ENCODE assay signal across 8 cellular contexts in genomic region chr17:1399679-1400512, GRCh38. TPM values are rescaled to one million over a fixed set of nuclear protein-coding genes. Genes with fewer than 3 reads are reported as not detected.
DNase-seq lines count a peak whose midpoint lies in the region; ATAC-seq and TF ChIP-seq lines count a peak whose summit lies in the region.

TSS of gene YWHAE (minus strand) at chr17:1400222. CDS start at chr17:1400110, 112 bp downstream.

- TF ChIP-seq POLR2A in GM15510 (IDR thresholded peaks at IDR 0.05; ENCODE audit: borderline replicate concordance, extremely low read depth, insufficient read length) (peak; percentile 95), uterus (IDR thresholded peaks at IDR 0.05) (peak; percentile 86 to 97)

- DNase-seq in NCI-H187 (lab: John Stamatoyannopoulos, UW): peak; percentile 85 to 88
- peak; percentile 91 to 98 (median 95) for DNase-seq in T-helper 2 cell
- DNase-seq in anterior cingulate cortex (lab: John Stamatoyannopoulos, UW): peak; percentile 78 to 97 (median 94)
- peak; percentile 97 for DNase-seq in right atrium auricular region (ENCODE audit: low spot score)
- peak; percentile 78 for DNase-seq in pulmonary artery endothelial cell (ENCODE audit: low read depth, low spot score)
- peak; percentile 97 to 99 for DNase-seq in uterus

- peak; percentile 85 for ATAC-seq in HG02938 (IDR thresholded peaks at IDR 0.05; ENCODE audit: unreplicated experiment)

- H3K9me3 ChIP-seq in right atrium auricular region (no peaks in the 10 kb centered on the region), uterus (no peaks in the 10 kb centered on the region)

- H3K36me3 ChIP-seq in right atrium auricular region (no peaks in the 10 kb centered on the region), uterus (no peaks in the 10 kb centered on the region)

- peaks cover 0 to 40% of the 10 kb centered on the region in 2 donors for H3K4me1 ChIP-seq in right atrium auricular region
- no peaks in the 10 kb centered on the region for H3K4me1 ChIP-seq in uterus

- H3K27me3 ChIP-seq in right atrium auricular region (no peaks in the 10 kb centered on the region), uterus (no peaks in the 10 kb centered on the region)

- peak within 1 kb of the TSS; percentile 77 to 86 for H3K4me3 ChIP-seq in right atrium auricular region
- peak within 1 kb of the TSS; percentile 78 to 85 for H3K4me3 ChIP-seq in uterus

- intact Hi-C loops in uterus (cut with DNase I; ENCODE audit: low total_unique reads): no loop called here

- peak within 1 kb of the TSS; percentile 91 to 99 for H3K27ac ChIP-seq in right atrium auricular region
- H3K27ac ChIP-seq in uterus: peak within 1 kb of the TSS; percentile 97 to 99

- TF ChIP-seq CTCF in right atrium auricular region (IDR thresholded peaks at IDR 0.05) (no peak), uterus (IDR thresholded peaks at IDR 0.05) (peak in 1 of 4 experiments; percentile 10)

RNA-seq across cellular contexts. Expression of gene YWHAE, which starts in this region (rescaled TPM):
- total RNA-seq in right atrium auricular region (100 to 1,000 TPM; 655 to 703 TPM), pulmonary artery endothelial cell (487 and 687 TPM in 2 replicates), uterus (100 to 1,000 TPM; 390 to 894 (median 580) TPM)

Comparison
In these comparisons a context has a peak if more than half of its experiments do, and no peak if none do; other contexts are left out.
1. Peak in every context shown above with its lines: DNase-seq, ATAC-seq, H3K4me3 ChIP-seq and H3K27ac ChIP-seq.